Comparison of ENCODE assay signal across 10 cellular contexts in the genomic region with DNA sequence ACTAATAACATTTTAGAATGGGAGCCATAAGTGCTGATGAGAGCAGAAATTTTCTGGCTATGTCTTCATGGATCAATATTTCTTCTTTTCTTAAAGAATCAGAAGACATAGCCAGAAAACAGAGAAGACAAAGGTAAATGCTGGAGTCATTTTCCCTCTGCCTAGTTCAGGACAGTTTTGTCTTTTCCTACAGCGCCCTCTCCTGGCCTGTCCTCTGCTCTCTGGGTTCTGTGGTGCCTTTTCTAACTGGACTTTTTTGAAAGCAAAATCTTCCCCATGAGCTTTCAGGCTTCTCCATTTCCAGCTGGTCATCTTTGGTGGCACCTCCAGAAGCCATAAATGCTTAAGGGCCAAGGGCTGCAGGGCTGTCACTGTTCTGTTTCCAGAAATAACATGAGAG. TPM values are rescaled to one million over a fixed set of nuclear protein-coding genes. Genes with fewer than 3 reads are reported as not detected.
DNase-seq lines count a peak whose midpoint lies in the region; ATAC-seq, FAIRE-seq and TF ChIP-seq lines count a peak whose summit lies in the region.
"Not testable (repeated sequence)": the region's sequence is repeated elsewhere in the genome, so short reads cannot be mapped to it uniquely, and the experiment has no call there.
"Had no signal": no experiment of that assay in that cellular context is flagged by ENCODE, and none has a peak within 500 bp of the region (broad histone marks: within the 10 kb centered on the region; RNA-seq: fewer than 3 reads in every experiment).

No MANE protein-coding gene starts in this region.

- H3K27me3 ChIP-seq in DND-41 (ENCODE audit: insufficient read depth, low read length, poor library complexity); body of pancreas; heart right ventricle; right lobe of liver: not testable (repeated sequence)

- WGBS in body of pancreas, 2 donors = no CpG with 5 or more reads among the region's 1 CpG
- no CpG with 5 or more reads among the region's 1 CpG for WGBS in heart right ventricle, 2 donors
- WGBS in right lobe of liver (ENCODE audit: insufficient coverage, low coverage, low lambda C conversion rate, missing lambda C conversion rate) = no CpG with 5 or more reads among the region's 1 CpG

- intact Hi-C loops in body of pancreas (cut with DNase I); heart right ventricle (cut with DNase I); right lobe of liver (cut with DNase I): not testable (repeated sequence)

- not testable (repeated sequence) for H3K4me3 Mint-ChIP-seq in stimulated activated naive CD8-positive, alpha-beta T cell treated with anti-CD3 and anti-CD28 coated beads, Interleukin-15, amount 100 ng/mL, for 72 hours

- H3K9me3 ChIP-seq in DND-41 (ENCODE audit: insufficient read depth, low read length, severe bottlenecking); body of pancreas; heart right ventricle; right lobe of liver: not testable (repeated sequence)

- H3K4me1 Mint-ChIP-seq in stimulated activated naive CD8-positive, alpha-beta T cell treated with anti-CD3 and anti-CD28 coated beads, Interleukin-15, amount 100 ng/mL, for 72 hours = not testable (repeated sequence)

- not testable (repeated sequence) for H3K36me3 ChIP-seq in DND-41 (ENCODE audit: insufficient read depth, low read length); body of pancreas (replicated peaks in 1 of 2; ENCODE audit: insufficient read depth in 1 of 2, low read depth in 2 of 2); heart right ventricle; right lobe of liver

- H3K4me1 ChIP-seq in DND-41 (ENCODE audit: insufficient read depth, low read length); heart right ventricle; right lobe of liver: not testable (repeated sequence)
- peaks cover 15% of the 10 kb centered on the region for H3K4me1 ChIP-seq in body of pancreas

- H3K9ac ChIP-seq in DND-41 (ENCODE audit: low read depth, low read length) = not testable (repeated sequence)

- H3K79me2 ChIP-seq in DND-41 (ENCODE audit: insufficient read depth, low read length) = not testable (repeated sequence)

- H3K4me2 ChIP-seq in DND-41 (ENCODE audit: insufficient read depth, low read length) = not testable (repeated sequence)

- not testable (repeated sequence) for DNase-seq in DND-41; GM19239 (ENCODE audit: insufficient read length, low spot score); body of pancreas; heart right ventricle; right lobe of liver; stimulated activated naive CD8-positive, alpha-beta T cell treated with anti-CD3 and anti-CD28 coated beads, Interleukin-15, amount 100 ng/mL, for 72 hours

- H3K9me3 Mint-ChIP-seq in stimulated activated naive CD8-positive, alpha-beta T cell treated with anti-CD3 and anti-CD28 coated beads, Interleukin-15, amount 100 ng/mL, for 72 hours = not testable (repeated sequence)

- TF ChIP-seq POLR2A in body of pancreas (IDR thresholded peaks at IDR 0.05); right lobe of liver (IDR thresholded peaks at IDR 0.05): not testable (repeated sequence)

- not testable (repeated sequence) for H3K27ac Mint-ChIP-seq in stimulated activated naive CD8-positive, alpha-beta T cell treated with anti-CD3 and anti-CD28 coated beads, Interleukin-15, amount 100 ng/mL, for 72 hours

- not testable (repeated sequence) for TF ChIP-seq CTCF in DND-41 (IDR thresholded peaks at IDR 0.05; ENCODE audit: borderline replicate concordance, extremely low read depth, low read length, poor library complexity, severe bottlenecking); body of pancreas (IDR thresholded peaks at IDR 0.05); heart right ventricle (IDR thresholded peaks at IDR 0.05); right lobe of liver (IDR thresholded peaks at IDR 0.05)

- peak; percentile 91 for FAIRE-seq in GM19239 (lab: Jason Lieb, UNC)
- FAIRE-seq in TTC549 (lab: Jason Lieb, UNC) = peak; percentile 65

- H2AFZ ChIP-seq in DND-41 (ENCODE audit: low read depth, low read length) = not testable (repeated sequence)

- H3K4me3 ChIP-seq in DND-41 (ENCODE audit: low read depth in 1 of 2, low read length in 2 of 2); body of pancreas; heart right ventricle; right lobe of liver: not testable (repeated sequence)

- H3K27me3 Mint-ChIP-seq in stimulated activated naive CD8-positive, alpha-beta T cell treated with anti-CD3 and anti-CD28 coated beads, Interleukin-15, amount 100 ng/mL, for 72 hours = peaks cover 15% of the 10 kb centered on the region

- not testable (repeated sequence) for H4K20me1 ChIP-seq in DND-41 (ENCODE audit: insufficient read depth, low read length)

- not testable (repeated sequence) for H3K27ac ChIP-seq in DND-41 (ENCODE audit: low read length); body of pancreas; heart right ventricle; right lobe of liver

- peak; percentile 68 for ATAC-seq in DND-41 (ENCODE audit: insufficient read depth, low read depth)
- peak; percentile 28 for ATAC-seq in HG02798 (IDR thresholded peaks at IDR 0.05; ENCODE audit: poor library complexity, unreplicated experiment)
- ATAC-seq in body of pancreas = peak; percentile 54
- peak in 7 of 8 donors; percentile 40 to 80 (median 62) for ATAC-seq in heart right ventricle
- ATAC-seq in right lobe of liver = peak; percentile 51 to 78 (median 68)
- peak; percentile 44 for ATAC-seq in stimulated activated naive CD8-positive, alpha-beta T cell treated with anti-CD3 and anti-CD28 coated beads, Interleukin-15, amount 100 ng/mL, for 72 hours

RNA-seq across cellular contexts. Expression of gene MAT1A, which starts 39.1 kb away (rescaled TPM):
- total RNA-seq in body of pancreas (10 to 100 TPM in 1 of 2 donors, 1 to 10 TPM in 1; 9.6 to 11.9 TPM), heart right ventricle (1 to 10 TPM in 1 of 10 donors, under 1 TPM in 4, not detected in 5; 0.11 to 1.8 (median 0.26) TPM), right lobe of liver (1,000 to 10,000 TPM in 2 of 6 experiments, 100 to 1,000 TPM in 4; 430 to 1,200 (median 741) TPM)
- polyA plus RNA-seq in heart right ventricle = not detected
- total RNA-seq: A673, Peyer's patch had no signal

RNA-seq across cellular contexts. Expression of gene ANXA11, which starts 45.1 kb away (rescaled TPM):
- 10 to 100 TPM; 68.2 to 71.9 TPM for total RNA-seq in body of pancreas
- 100 to 1,000 TPM; 338 to 558 (median 422) TPM for total RNA-seq in heart right ventricle
- polyA plus RNA-seq in heart right ventricle = 1,000 to 10,000 TPM in 1 of 2 donors, 100 to 1,000 TPM in 1; 160 to 1,089 TPM
- total RNA-seq in right lobe of liver = 100 to 1,000 TPM in 1 of 6 experiments, 10 to 100 TPM in 5; 41.7 to 100 (median 55.6) TPM

Comparison
In these comparisons a context has a peak if more than half of its experiments do, and no peak if none do; other contexts are left out.
1. RNA of gene MAT1A, which starts 39.1 kb away (total RNA-seq): 430 to 1,200 TPM in right lobe of liver; 9.6 to 11.9 TPM in body of pancreas and 0.11 to 1.8 TPM in heart right ventricle; every median in the first group is over 10 times any median in the second.
2. Peak in every context shown above with its lines, with median percentiles within 50 percentile points of each other: ATAC-seq.